Comparison of ENCODE assay signal across 8 cellular contexts in genomic region chr20:36071848-36072247, GRCh38.
"Had no signal": no experiment of that assay in that cellular context is flagged by ENCODE, and none has a peak within 500 bp of the region (broad histone marks: within the 10 kb centered on the region; RNA-seq: fewer than 3 reads in every experiment).

No MANE protein-coding gene starts in this region.

- DNase-seq: GOT3, H7, IMR-90, KBM-7 had no signal

- H3K4me3 ChIP-seq: HAP-1 had no signal

- H3K27ac ChIP-seq: HL-60, KMS-11 had no signal

- H3K36me3 ChIP-seq: HAP-1 had no signal

- H3K9me3 ChIP-seq: HAP-1 had no signal

- ATAC-seq: HCT116 had no signal

- H3K4me2 ChIP-seq: KMS-11 had no signal

- H3K9ac ChIP-seq: KMS-11 had no signal

- H3K4me1 ChIP-seq: HAP-1 had no signal
